In the genomic region with DNA sequence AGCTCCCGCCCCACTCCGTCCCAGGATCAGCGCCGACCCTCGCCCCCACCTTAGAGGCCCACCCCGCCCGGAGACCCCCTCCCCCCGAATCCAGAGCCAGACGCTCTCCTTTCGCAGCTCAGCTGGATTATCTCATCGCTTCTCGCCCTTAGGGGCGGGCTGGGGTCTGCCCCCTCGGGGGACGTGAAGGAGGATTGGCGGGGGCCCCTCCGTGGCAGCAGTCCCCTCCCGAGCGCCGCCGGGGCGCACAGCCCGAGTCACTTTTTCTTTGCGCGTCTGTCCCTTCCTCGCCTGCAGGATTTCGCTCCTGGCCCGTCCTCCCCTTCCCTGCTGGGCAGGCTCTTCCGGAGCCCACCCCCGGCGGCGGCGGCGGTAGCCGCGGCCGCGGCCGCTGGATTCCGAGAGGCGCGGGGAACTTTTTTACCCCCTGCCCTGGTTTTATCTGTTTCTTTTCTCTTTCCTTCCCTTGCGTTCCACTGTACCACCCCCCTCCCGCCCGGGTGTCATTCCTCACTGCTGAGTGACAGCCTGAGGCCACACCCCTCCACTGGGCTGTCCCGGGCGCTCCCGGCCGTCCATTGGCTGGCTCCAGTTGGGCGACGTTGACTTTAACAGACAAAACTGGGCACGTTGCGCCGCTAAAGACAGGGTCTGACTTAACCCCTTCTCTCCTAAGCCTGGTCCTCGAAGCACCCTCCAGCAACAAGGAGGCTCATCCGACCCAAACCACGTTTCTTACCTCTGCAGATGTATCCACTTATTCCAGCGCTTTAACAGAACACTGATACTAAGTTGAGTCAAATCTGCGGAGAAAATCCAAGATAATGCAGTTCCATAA, we compare ENCODE assay signal across 3 cellular contexts.
TF ChIP-seq lines count a peak whose summit lies in the region.

No MANE protein-coding gene starts in this region.

TF ChIP-seq in HEK293, 187 proteins besides CTCF, POLR2A, EP300 and RAD21 (continued from another document and continues in another):
- no peak for TF ChIP-seq ZBTB21 (tag by site-specific recombination; IDR thresholded peaks at IDR 0.05)
- no peak for TF ChIP-seq ZNF404 (tag by site-specific recombination; IDR thresholded peaks at IDR 0.05)
- peak; percentile 86 for TF ChIP-seq SP2 (tag by site-specific recombination; IDR thresholded peaks at IDR 0.05)
- TF ChIP-seq, protein P1, sequence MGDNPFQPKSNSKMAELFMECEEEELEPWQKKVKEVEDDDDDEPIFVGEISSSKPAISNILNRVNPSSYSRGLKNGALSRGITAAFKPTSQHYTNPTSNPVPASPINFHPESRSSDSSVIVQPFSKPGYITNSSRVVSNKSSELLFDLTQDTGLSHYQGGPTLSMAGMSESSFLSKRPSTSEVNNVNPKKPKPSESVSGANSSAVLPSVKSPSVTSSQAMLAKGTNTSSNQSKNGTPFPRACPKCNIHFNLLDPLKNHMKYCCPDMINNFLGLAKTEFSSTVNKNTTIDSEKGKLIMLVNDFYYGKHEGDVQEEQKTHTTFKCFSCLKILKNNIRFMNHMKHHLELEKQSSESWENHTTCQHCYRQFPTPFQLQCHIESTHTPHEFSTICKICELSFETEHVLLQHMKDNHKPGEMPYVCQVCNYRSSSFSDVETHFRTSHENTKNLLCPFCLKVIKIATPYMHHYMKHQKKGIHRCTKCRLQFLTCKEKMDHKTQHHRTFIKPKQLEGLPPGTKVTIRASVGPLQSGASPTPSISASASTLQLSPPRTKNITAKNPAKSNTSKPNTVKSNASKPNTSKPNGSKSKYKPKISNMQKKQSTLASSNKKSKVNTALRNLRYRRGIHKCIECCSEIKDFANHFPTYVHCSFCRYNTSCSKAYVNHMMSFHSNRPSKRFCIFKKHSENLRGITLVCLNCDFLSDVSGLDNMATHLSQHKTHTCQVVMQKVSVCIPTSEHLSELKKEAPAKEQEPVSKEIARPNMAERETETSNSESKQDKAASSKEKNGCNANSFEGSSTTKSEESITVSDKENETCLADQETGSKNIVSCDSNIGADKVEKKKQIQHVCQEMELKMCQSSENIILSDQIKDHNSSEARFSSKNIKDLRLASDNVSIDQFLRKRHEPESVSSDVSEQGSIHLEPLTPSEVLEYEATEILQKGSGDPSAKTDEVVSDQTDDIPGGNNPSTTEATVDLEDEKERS (tag by site-specific recombination; IDR thresholded peaks at IDR 0.05): no peak
- no peak for TF ChIP-seq ZNF747 (tag by site-specific recombination; IDR thresholded peaks at IDR 0.05)
- TF ChIP-seq ZNF692 (tag by site-specific recombination; IDR thresholded peaks at IDR 0.05): peak; percentile 61; the same call in 1 of the 2 replicates
- TF ChIP-seq ZNF558 (tag by site-specific recombination; IDR thresholded peaks at IDR 0.05): no peak
- TF ChIP-seq, protein P2, sequence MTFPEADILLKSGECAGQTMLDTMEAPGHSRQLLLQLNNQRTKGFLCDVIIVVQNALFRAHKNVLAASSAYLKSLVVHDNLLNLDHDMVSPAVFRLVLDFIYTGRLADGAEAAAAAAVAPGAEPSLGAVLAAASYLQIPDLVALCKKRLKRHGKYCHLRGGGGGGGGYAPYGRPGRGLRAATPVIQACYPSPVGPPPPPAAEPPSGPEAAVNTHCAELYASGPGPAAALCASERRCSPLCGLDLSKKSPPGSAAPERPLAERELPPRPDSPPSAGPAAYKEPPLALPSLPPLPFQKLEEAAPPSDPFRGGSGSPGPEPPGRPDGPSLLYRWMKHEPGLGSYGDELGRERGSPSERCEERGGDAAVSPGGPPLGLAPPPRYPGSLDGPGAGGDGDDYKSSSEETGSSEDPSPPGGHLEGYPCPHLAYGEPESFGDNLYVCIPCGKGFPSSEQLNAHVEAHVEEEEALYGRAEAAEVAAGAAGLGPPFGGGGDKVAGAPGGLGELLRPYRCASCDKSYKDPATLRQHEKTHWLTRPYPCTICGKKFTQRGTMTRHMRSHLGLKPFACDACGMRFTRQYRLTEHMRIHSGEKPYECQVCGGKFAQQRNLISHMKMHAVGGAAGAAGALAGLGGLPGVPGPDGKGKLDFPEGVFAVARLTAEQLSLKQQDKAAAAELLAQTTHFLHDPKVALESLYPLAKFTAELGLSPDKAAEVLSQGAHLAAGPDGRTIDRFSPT (tag by site-specific recombination; IDR thresholded peaks at IDR 0.05): 0 out of 2 replicates have a peak, but pooled peaks have one; percentile 18

TF ChIP-seq in SK-N-SH, 30 proteins besides CTCF, POLR2A, EP300 and RAD21 (continued from another document):
- TF ChIP-seq ZBTB33 (IDR thresholded peaks at IDR 0.05; ENCODE audit: borderline replicate concordance, low read depth) (no peak), NRF1 (IDR thresholded peaks at IDR 0.05; ENCODE audit: low read depth, low read length) (no peak)
TF ChIP-seq in SK-N-SH: peak in this region for 2.

TF ChIP-seq in liver, 16 proteins besides CTCF, POLR2A, EP300 and RAD21 (continued from another document):
- TF ChIP-seq REST (IDR thresholded peaks at IDR 0.05) (no peak), NR2F2 (IDR thresholded peaks at IDR 0.05) (no peak), RXRA (IDR thresholded peaks at IDR 0.05) (no peak), EGR1 (IDR thresholded peaks at IDR 0.05; ENCODE audit: low read depth in 2 of 2) (no peak), FOXA2 (IDR thresholded peaks at IDR 0.05) (no peak), SP1 (IDR thresholded peaks at IDR 0.05) (no peak), HNF4G (IDR thresholded peaks at IDR 0.05) (no peak), ATF3 (IDR thresholded peaks at IDR 0.05) (no peak), YY1 (IDR thresholded peaks at IDR 0.05) (no peak), FOXA1 (IDR thresholded peaks at IDR 0.05) (no peak), TAF1 (conservative IDR thresholded peaks at IDR 0.05) (no peak), JUND (IDR thresholded peaks at IDR 0.05) (no peak), ZBTB33 (IDR thresholded peaks at IDR 0.05) (no peak), GABPA (IDR thresholded peaks at IDR 0.05 in 1 of 2, conservative IDR thresholded peaks at IDR 0.05 in 1 of 2) (no peak)
TF ChIP-seq in liver: peak in this region for 0.
